In genomic region chr4:108060164-108060563, GRCh38 we compare ENCODE assay signal across 8 cellular contexts.
A peak's percentile ranks its signal among the peaks of the same experiment; 100 is the strongest.
DNase-seq lines count a peak whose midpoint lies in the region; ATAC-seq and TF ChIP-seq lines count a peak whose summit lies in the region.

No MANE protein-coding gene starts in this region.

- ATAC-seq in left ventricle myocardium superior (peak; percentile 59), HG03520 (IDR thresholded peaks at IDR 0.05; ENCODE audit: unreplicated experiment) (no peak), HG03565 (IDR thresholded peaks at IDR 0.05; ENCODE audit: unreplicated experiment) (no peak)

- no peak overlapping the region for H3K4me3 ChIP-seq in AG10803 (ENCODE audit: low read length)
- no peak overlapping the region for H3K4me3 ChIP-seq in HAP-1
- no peak overlapping the region for H3K4me3 ChIP-seq in thyroid gland (replicated peaks in 1 of 3)

- TF ChIP-seq CTCF in AG10803 (conservative IDR thresholded peaks at IDR 0.05; ENCODE audit: low read length) (peak; percentile 44), thyroid gland (IDR thresholded peaks at IDR 0.05) (peak in 3 of 6 experiments; percentile 30 to 54 (median 45))

- in situ Hi-C loops in HAP-1 (cut with MboI; ENCODE audit: low sequenced_read_pairs): no loop called here

- H3K36me3 ChIP-seq in HAP-1 (replicated peaks) (no peaks in the 10 kb centered on the region), thyroid gland (no peaks in the 10 kb centered on the region)

- H3K27me3 ChIP-seq in HAP-1 (ENCODE audit: low read depth): no peaks in the 10 kb centered on the region
- no peaks in the 10 kb centered on the region for H3K27me3 ChIP-seq in thyroid gland

- intact Hi-C loops in left ventricle myocardium superior (cut with micrococcal nuclease): loop anchor here (5.0 kb wide), 1 partner anchor 102 kb away; no protein-coding TSS in a partner anchor
- intact Hi-C loops in thyroid gland (cut with DNase I): no loop called here

- H3K4me1 ChIP-seq in HAP-1: no peaks in the 10 kb centered on the region
- H3K4me1 ChIP-seq in thyroid gland: peaks cover 0 to 8% of the 10 kb centered on the region in 2 donors

- no peak for TF ChIP-seq POLR2A in thyroid gland (IDR thresholded peaks at IDR 0.05)

- H3K9me3 ChIP-seq in HAP-1 (no peaks in the 10 kb centered on the region), thyroid gland (no peaks in the 10 kb centered on the region)

- DNase-seq in AG10803 (ENCODE audit: low read depth) (peak; percentile 47), HAP-1 (ENCODE audit: low spot score in 2 of 2) (peak; percentile 26 to 38), UCSD-AML1 (lab: John Stamatoyannopoulos, UW; ENCODE audit: unreplicated experiment) (peak; percentile 11), left ventricle myocardium superior (no peak), thyroid gland (peak; percentile 20 to 33), NCI-H226 (no peak)

- WGBS in thyroid gland, 2 donors: 48 to 56% methylated on average over 5 of the region's 5 CpGs

- no peak overlapping the region for H3K27ac ChIP-seq in thyroid gland

Comparison
In these comparisons a context has a peak if more than half of its experiments do, and no peak if none do; other contexts are left out.
1. DNase-seq: peak in AG10803 (single experiment), HAP-1 (2 of 2), UCSD-AML1 (single experiment) and thyroid gland (2 of 2); none in left ventricle myocardium superior (single experiment) and NCI-H226 (single experiment).